In genomic region chr11:96285985-96286384, GRCh38 we compare ENCODE assay signal across 1 cellular context.
TF ChIP-seq lines count a peak whose summit lies in the region.

No MANE protein-coding gene starts in this region.

TF ChIP-seq in K562, 482 proteins besides CTCF, POLR2A, EP300 and RAD21:
- TF ChIP-seq RBM25 (IDR thresholded peaks at IDR 0.05; ENCODE audit: low read depth, low read length, severe bottlenecking) (peak; percentile 23), ZNF146 (CRISPR knock-in tag; IDR thresholded peaks at IDR 0.05; ENCODE audit: unreplicated experiment) (peak; percentile 86), BCOR (IDR thresholded peaks at IDR 0.05) (0 out of 2 replicates have a peak, but pooled peaks have one; percentile 15)
